ENCODE assay signal across 15 cellular contexts in genomic region chr18:44871771-44872170, GRCh38.
A peak's percentile ranks its signal among the peaks of the same experiment; 100 is the strongest.
DNase-seq lines count a peak whose midpoint lies in the region; ATAC-seq and TF ChIP-seq lines count a peak whose summit lies in the region.
"Had no signal": no experiment of that assay in that cellular context is flagged by ENCODE, and none has a peak within 500 bp of the region (broad histone marks: within the 10 kb centered on the region; RNA-seq: fewer than 3 reads in every experiment).

No MANE protein-coding gene starts in this region.

- peak overlapping the region; percentile 57 for H3K27ac Mint-ChIP-seq in T-helper 1 cell treated with Interleukin-12 subunit alpha and Interleukin-12 subunit beta and Interleukin-4 antibody, amounts not matched to agents 30 μg/mL and 1 μg/mL, for 36 hours
- H3K27ac Mint-ChIP-seq in osteocyte (ENCODE audit: unreplicated experiment), result peak overlapping the region; percentile 81
- no peak overlapping the region for H3K27ac Mint-ChIP-seq in CD4-positive, alpha-beta memory T cell

- POLR2A ChIA-PET in CD4-positive, alpha-beta memory T cell (lab: Charles Lee; ENCODE audit: partially characterized antibody), result no interaction called here

- H3K4me3 Mint-ChIP-seq in T-helper 1 cell treated with Interleukin-12 subunit alpha and Interleukin-12 subunit beta and Interleukin-4 antibody, amounts not matched to agents 30 μg/mL and 1 μg/mL, for 36 hours, result no peak overlapping the region
- peak overlapping the region; percentile 15 for H3K4me3 Mint-ChIP-seq in osteocyte (ENCODE audit: unreplicated experiment)
- no peak overlapping the region for H3K4me3 Mint-ChIP-seq in CD4-positive, alpha-beta memory T cell

- no peaks in the 10 kb centered on the region for H3K9me3 Mint-ChIP-seq in T-helper 1 cell treated with Interleukin-12 subunit alpha and Interleukin-12 subunit beta and Interleukin-4 antibody, amounts not matched to agents 30 μg/mL and 1 μg/mL, for 36 hours
- H3K9me3 Mint-ChIP-seq in osteocyte (ENCODE audit: unreplicated experiment), result no peaks in the 10 kb centered on the region
- H3K9me3 Mint-ChIP-seq in CD4-positive, alpha-beta memory T cell, result peaks cover 0 to 3% (median 0%) of the 10 kb centered on the region in 8 donors

- peaks cover 14% of the 10 kb centered on the region for H3K4me1 Mint-ChIP-seq in T-helper 1 cell treated with Interleukin-12 subunit alpha and Interleukin-12 subunit beta and Interleukin-4 antibody, amounts not matched to agents 30 μg/mL and 1 μg/mL, for 36 hours (ENCODE audit: low read depth)
- peaks cover 45% of the 10 kb centered on the region for H3K4me1 Mint-ChIP-seq in osteocyte (ENCODE audit: unreplicated experiment)
- H3K4me1 Mint-ChIP-seq in CD4-positive, alpha-beta memory T cell, result no peaks in the 10 kb centered on the region

- TF ChIP-seq CTCF in osteocyte (IDR thresholded peaks at IDR 0.05), result no peak

- no peaks in the 10 kb centered on the region for H3K27me3 ChIP-seq in CD4-positive, alpha-beta memory T cell (ENCODE audit: insufficient read depth, low read length)
- H3K27me3 ChIP-seq: neutrophil had no signal

- no peak overlapping the region for H3K4me3 ChIP-seq in CD4-positive, alpha-beta memory T cell (ENCODE audit: low read length in 2 of 2)

- intact Hi-C loops in CD4-positive, alpha-beta memory T cell (cut with micrococcal nuclease), result no loop called here
- intact Hi-C loops in posterior vena cava (cut with DNase I), result no loop called here

- peaks cover 9% of the 10 kb centered on the region for H3K36me3 Mint-ChIP-seq in T-helper 1 cell treated with Interleukin-12 subunit alpha and Interleukin-12 subunit beta and Interleukin-4 antibody, amounts not matched to agents 30 μg/mL and 1 μg/mL, for 36 hours (ENCODE audit: low read depth)
- H3K36me3 Mint-ChIP-seq in osteocyte (ENCODE audit: unreplicated experiment), result peaks cover 35% of the 10 kb centered on the region
- H3K36me3 Mint-ChIP-seq in CD4-positive, alpha-beta memory T cell, result no peaks in the 10 kb centered on the region

- peaks cover 6% of the 10 kb centered on the region for H3K27me3 Mint-ChIP-seq in T-helper 1 cell treated with Interleukin-12 subunit alpha and Interleukin-12 subunit beta and Interleukin-4 antibody, amounts not matched to agents 30 μg/mL and 1 μg/mL, for 36 hours (ENCODE audit: low read depth)
- no peaks in the 10 kb centered on the region for H3K27me3 Mint-ChIP-seq in osteocyte (ENCODE audit: unreplicated experiment)
- H3K27me3 Mint-ChIP-seq in CD4-positive, alpha-beta memory T cell, result peaks cover 5% of the 10 kb centered on the region in 2 donors

- ATAC-seq in HG02588 (IDR thresholded peaks at IDR 0.05; ENCODE audit: unreplicated experiment) (peak; percentile 84), HG03442 (IDR thresholded peaks at IDR 0.05; ENCODE audit: unreplicated experiment) (peak; percentile 79)

- H3K27ac ChIP-seq in CD4-positive, alpha-beta memory T cell (ENCODE audit: low read depth, low read length), result no peak overlapping the region
- H3K27ac ChIP-seq: 22Rv1, neutrophil had no signal

- no peaks in the 10 kb centered on the region for H3K36me3 ChIP-seq in CD4-positive, alpha-beta memory T cell (ENCODE audit: insufficient read depth, low read length)
- H3K36me3 ChIP-seq: neutrophil had no signal

- CTCF ChIA-PET in CD4-positive, alpha-beta memory T cell (lab: Charles Lee; ENCODE audit: partially characterized antibody), result no interaction called here

- no peaks in the 10 kb centered on the region for H3K9me3 ChIP-seq in CD4-positive, alpha-beta memory T cell (ENCODE audit: control insufficient read depth in 1 of 2, low read length in 2 of 2)
- H3K9me3 ChIP-seq: Caco-2, neutrophil, SK-N-SH had no signal

- DNase-seq in T-helper 1 cell (no peak), osteocyte (ENCODE audit: extremely low spot score, unreplicated experiment) (no peak), posterior vena cava (ENCODE audit: low spot score) (no peak)
- DNase-seq in effector CD4-positive, alpha-beta T cell, result no peak
- DNase-seq in CD4-positive, alpha-beta memory T cell, result no peak
- DNase-seq: activated CD4-positive, alpha-beta T cell treated with anti-CD3 and anti-CD28 coated beads for 1 hour; activated gamma-delta T cell treated with Interleukin-2 at 50 U/mL for 16 hours; Caco-2; NCI-H2107; SK-N-SH had no signal

- H3K4me1 ChIP-seq in CD4-positive, alpha-beta memory T cell (ENCODE audit: insufficient read depth, low read length), result no peaks in the 10 kb centered on the region
- H3K4me1 ChIP-seq: Caco-2 had no signal

Comparison
In these comparisons a context has a peak if more than half of its experiments do, and no peak if none do; other contexts are left out.
1. H3K27ac Mint-ChIP-seq: peak in T-helper 1 cell treated with Interleukin-12 subunit alpha and Interleukin-12 subunit beta and Interleukin-4 antibody, amounts not matched to agents 30 μg/mL and 1 μg/mL, for 36 hours (single experiment) and osteocyte (single experiment); none in CD4-positive, alpha-beta memory T cell (0 of 7).